In the genomic region with DNA sequence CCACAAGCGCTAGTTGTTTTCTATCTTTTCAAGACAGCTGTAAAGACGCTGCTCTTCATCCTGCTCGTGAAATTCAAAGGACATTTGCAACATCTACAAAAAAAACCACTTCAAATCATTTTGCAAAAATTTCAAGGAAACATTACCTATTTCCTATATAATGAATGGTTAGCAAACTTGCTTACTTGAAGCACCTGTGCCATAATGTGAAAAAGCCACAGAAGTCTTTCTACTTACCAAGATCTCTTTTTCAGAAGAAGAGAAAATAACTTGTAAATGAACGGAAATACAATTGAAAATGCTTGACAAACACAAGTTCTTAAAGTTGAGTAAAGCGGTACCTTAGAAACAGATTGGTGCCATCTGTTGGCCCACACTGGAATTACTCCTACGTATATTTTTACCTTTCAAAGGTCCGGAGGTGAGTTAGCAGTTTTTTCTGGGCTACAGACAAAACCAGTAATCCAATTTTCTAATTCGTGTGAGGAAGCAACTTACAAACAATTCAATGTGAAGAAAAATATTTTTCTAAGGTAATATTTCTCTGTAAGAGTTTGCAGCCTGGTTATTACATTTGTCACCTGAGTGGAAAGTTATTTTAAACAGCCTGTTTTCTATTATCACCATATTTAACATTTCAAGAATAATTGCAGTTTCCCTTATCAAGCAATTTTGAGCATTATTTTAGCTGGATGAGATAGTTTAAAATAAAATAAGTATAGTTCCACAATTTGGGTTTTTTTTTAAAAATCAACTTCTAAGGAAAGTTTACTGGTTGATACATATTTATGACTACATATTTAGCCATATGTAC, we compare ENCODE assay signal across 8 cellular contexts. TPM values are rescaled to one million over a fixed set of nuclear protein-coding genes. Genes with fewer than 3 reads are reported as not detected.
DNase-seq lines count a peak whose midpoint lies in the region; ATAC-seq and TF ChIP-seq lines count a peak whose summit lies in the region.

A gene with protein sequence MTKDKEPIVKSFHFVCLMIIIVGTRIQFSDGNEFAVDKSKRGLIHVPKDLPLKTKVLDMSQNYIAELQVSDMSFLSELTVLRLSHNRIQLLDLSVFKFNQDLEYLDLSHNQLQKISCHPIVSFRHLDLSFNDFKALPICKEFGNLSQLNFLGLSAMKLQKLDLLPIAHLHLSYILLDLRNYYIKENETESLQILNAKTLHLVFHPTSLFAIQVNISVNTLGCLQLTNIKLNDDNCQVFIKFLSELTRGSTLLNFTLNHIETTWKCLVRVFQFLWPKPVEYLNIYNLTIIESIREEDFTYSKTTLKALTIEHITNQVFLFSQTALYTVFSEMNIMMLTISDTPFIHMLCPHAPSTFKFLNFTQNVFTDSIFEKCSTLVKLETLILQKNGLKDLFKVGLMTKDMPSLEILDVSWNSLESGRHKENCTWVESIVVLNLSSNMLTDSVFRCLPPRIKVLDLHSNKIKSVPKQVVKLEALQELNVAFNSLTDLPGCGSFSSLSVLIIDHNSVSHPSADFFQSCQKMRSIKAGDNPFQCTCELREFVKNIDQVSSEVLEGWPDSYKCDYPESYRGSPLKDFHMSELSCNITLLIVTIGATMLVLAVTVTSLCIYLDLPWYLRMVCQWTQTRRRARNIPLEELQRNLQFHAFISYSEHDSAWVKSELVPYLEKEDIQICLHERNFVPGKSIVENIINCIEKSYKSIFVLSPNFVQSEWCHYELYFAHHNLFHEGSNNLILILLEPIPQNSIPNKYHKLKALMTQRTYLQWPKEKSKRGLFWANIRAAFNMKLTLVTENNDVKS (minus strand): TSS at position 294 of the 814 bp plus-strand sequence. CDS start 27,344 bp downstream, outside the sequence.

- no peak for TF ChIP-seq POLR2A in thyroid gland (IDR thresholded peaks at IDR 0.05)

- H3K9me3 ChIP-seq in esophagus (ENCODE audit: control insufficient read depth in 2 of 2, insufficient read depth in 1 of 2, low read depth in 1 of 2, low read length in 1 of 2) = no peaks in the 10 kb centered on the region
- no peaks in the 10 kb centered on the region for H3K9me3 ChIP-seq in thyroid gland

- H3K4me3 ChIP-seq in esophagus (ENCODE audit: low read depth in 1 of 2, low read length in 2 of 2) (no peak within 1 kb of the TSS), thyroid gland (replicated peaks in 1 of 3) (peak within 1 kb of the TSS in 1 of 3 donors; percentile 8)

- no peaks in the 10 kb centered on the region for H3K36me3 ChIP-seq in esophagus (ENCODE audit: control insufficient read depth in 2 of 2, insufficient read depth in 2 of 2, low read length in 1 of 2)
- H3K36me3 ChIP-seq in thyroid gland = no peaks in the 10 kb centered on the region

- H3K27me3 ChIP-seq in esophagus (ENCODE audit: control insufficient read depth in 1 of 2, insufficient read depth in 2 of 2, low read length in 2 of 2) (no peaks in the 10 kb centered on the region), thyroid gland (no peaks in the 10 kb centered on the region)

- DNase-seq in NCI-H146 (lab: John Stamatoyannopoulos, UW) (peak; percentile 7), NCI-H146 treated with DMSO at 0.1 percent for 48 hours (lab: John Stamatoyannopoulos, UW; ENCODE audit: unreplicated experiment) (no peak), NOMO-1 (lab: John Stamatoyannopoulos, UW; ENCODE audit: unreplicated experiment in 2 of 2) (peak; percentile 62 to 87), natural killer cell (no peak), thyroid gland (peak; percentile 52 to 53)
- DNase-seq in activated CD8-positive, alpha-beta memory T cell treated with anti-CD3 and anti-CD28 coated beads, Interleukin-2, amount 50 U/mL, for 48 hours = peak; percentile 63

- peaks cover 0 to 13% of the 10 kb centered on the region in 2 donors for H3K4me1 Mint-ChIP-seq in natural killer cell

- ATAC-seq in HG03097 (IDR thresholded peaks at IDR 0.05; ENCODE audit: low FRiP score, unreplicated experiment) (peak; percentile 40), natural killer cell (peak; percentile 77 to 81 (median 79))

- H3K36me3 Mint-ChIP-seq in natural killer cell = no peaks in the 10 kb centered on the region

- TF ChIP-seq CTCF in natural killer cell (IDR thresholded peaks at IDR 0.05) (peak; percentile 83), thyroid gland (IDR thresholded peaks at IDR 0.05) (peak; percentile 54 to 83 (median 67))

- peak within 1 kb of the TSS; percentile 92 for H3K4me3 Mint-ChIP-seq in natural killer cell

- intact Hi-C loops in natural killer cell (cut with micrococcal nuclease) (loop anchor here (1.0 to 5.0 kb wide), 3 partner anchors 54 to 678 kb away; a partner anchor contains a TSS), thyroid gland (cut with DNase I) (loop anchor here (5.0 kb wide), 1 partner anchor 94 kb away; no protein-coding TSS in a partner anchor)

- no peaks in the 10 kb centered on the region for H3K4me1 ChIP-seq in esophagus (ENCODE audit: control insufficient read depth in 2 of 2, insufficient read depth in 2 of 2, low read length in 1 of 2)
- H3K4me1 ChIP-seq in thyroid gland = peaks cover 0 to 12% of the 10 kb centered on the region in 2 donors

- peaks cover 8 to 10% of the 10 kb centered on the region in 2 donors for H3K27me3 Mint-ChIP-seq in natural killer cell (ENCODE audit: low read depth in 2 of 2)

- WGBS in esophagus, 2 donors = 17 to 31% methylated on average over 8 of the region's 8 CpGs
- WGBS in thyroid gland, 2 donors = 19 to 22% methylated on average over 8 of the region's 8 CpGs

- no peaks in the 10 kb centered on the region for H3K9me3 Mint-ChIP-seq in natural killer cell

- H3K27ac Mint-ChIP-seq in natural killer cell = peak within 1 kb of the TSS; percentile 78 to 84

- H3K27ac ChIP-seq in esophagus (ENCODE audit: low read depth in 2 of 2, low read length in 1 of 2) = peak within 1 kb of the TSS; percentile 88 to 92
- H3K27ac ChIP-seq in thyroid gland = peak within 1 kb of the TSS in 2 of 3 donors; percentile 5 to 50

RNA-seq across cellular contexts. Expression of the gene that starts here (rescaled TPM):
- polyA plus RNA-seq in esophagus = under 1 TPM; 0.20 to 0.21 TPM
- 1 to 10 TPM; 6.3 to 9.8 (median 6.8) TPM for total RNA-seq in natural killer cell
- total RNA-seq in thyroid gland = 1 to 10 TPM; 1.4 to 3.0 (median 1.8) TPM

Comparison
In these comparisons a context has a peak if more than half of its experiments do, and no peak if none do; other contexts are left out.
1. DNase-seq: peak in NCI-H146 (single experiment), NOMO-1 (2 of 2), activated CD8-positive, alpha-beta memory T cell treated with anti-CD3 and anti-CD28 coated beads, Interleukin-2, amount 50 U/mL, for 48 hours (single experiment) and thyroid gland (2 of 2); none in NCI-H146 treated with DMSO at 0.1 percent for 48 hours (single experiment) and natural killer cell (single experiment).